7 cellular contexts compared by ENCODE assay signal in genomic region chr20:23747551-23747950, GRCh38. TPM values are rescaled to one million over a fixed set of nuclear protein-coding genes. Genes with fewer than 3 reads are reported as not detected.
"Had no signal": no experiment of that assay in that cellular context is flagged by ENCODE, and none has a peak within 500 bp of the region (broad histone marks: within the 10 kb centered on the region; RNA-seq: fewer than 3 reads in every experiment).

No MANE protein-coding gene starts in this region.

RNA-seq across cellular contexts. Expression of gene CST1, which starts 3.2 kb away (rescaled TPM):
- total RNA-seq: LHCN-M2, MCF 10A, NCI-H460, Peyer's patch, Right ventricle myocardium superior, SJSA1 had no signal
- polyA plus RNA-seq: SK-N-SH had no signal

RNA-seq across cellular contexts. Expression of gene CST4, which starts 58.7 kb away (rescaled TPM):
- total RNA-seq: LHCN-M2, MCF 10A, Peyer's patch, Right ventricle myocardium superior, SJSA1 had no signal
- polyA plus RNA-seq: SK-N-SH had no signal
